In the genomic region with DNA sequence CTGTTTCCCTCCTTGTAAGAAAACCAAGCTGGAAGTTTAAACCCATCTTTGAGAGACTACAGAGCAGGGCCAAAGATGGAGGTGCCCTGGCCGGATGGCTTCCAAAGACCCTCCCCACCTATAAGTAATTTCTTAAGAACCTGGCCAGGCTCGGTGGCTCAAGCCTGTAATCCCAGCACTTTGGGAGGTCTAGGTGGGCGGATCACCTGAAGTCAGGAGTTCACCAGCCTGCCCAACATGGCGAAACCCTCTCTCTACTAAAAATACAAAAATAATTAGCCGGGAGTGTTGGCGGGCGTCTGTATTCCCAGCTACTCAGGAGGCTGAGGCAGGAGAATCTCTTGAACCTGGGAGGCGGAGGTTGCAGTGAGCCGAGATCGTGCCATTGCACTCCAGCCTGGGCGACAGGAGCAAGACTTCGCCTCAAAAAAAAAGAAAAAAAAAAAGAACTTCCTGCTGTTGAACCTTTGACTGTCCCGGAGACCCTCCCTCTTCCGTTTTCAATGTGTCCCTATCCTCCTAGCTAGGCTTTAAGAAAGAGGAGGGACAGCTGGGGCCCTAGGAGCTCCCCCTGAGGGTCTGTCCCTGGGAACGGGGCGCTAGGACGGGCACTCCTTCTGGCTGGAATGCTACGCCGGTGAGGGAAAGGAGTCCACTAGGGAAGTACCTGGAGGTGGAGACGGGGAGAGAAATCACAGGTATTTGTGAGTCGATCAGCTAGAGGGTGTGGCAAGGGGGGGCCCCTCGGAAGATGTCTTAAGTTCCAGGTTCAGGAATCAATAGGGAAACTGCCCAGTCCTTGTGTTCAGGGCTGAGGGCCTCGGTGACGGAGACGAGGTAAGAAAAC, we compare ENCODE assay signal across 8 cellular contexts. TPM values are rescaled to one million over a fixed set of nuclear protein-coding genes. Genes with fewer than 3 reads are reported as not detected.
DNase-seq lines count a peak whose midpoint lies in the region; ATAC-seq and TF ChIP-seq lines count a peak whose summit lies in the region.

No MANE protein-coding gene starts in this region.

- peak overlapping the region; percentile 88 for H3K4me3 Mint-ChIP-seq in activated naive CD8-positive, alpha-beta T cell treated with anti-CD3 and anti-CD28 coated beads for 36 hours

- TF ChIP-seq CTCF in BE2C (IDR thresholded peaks at IDR 0.05; ENCODE audit: low read depth, low read length) (no peak), sigmoid colon (IDR thresholded peaks at IDR 0.05) (peak in 1 of 4 experiments; percentile 26)

- WGBS in sigmoid colon, 2 donors, result 9 to 14% methylated on average over 25 of the region's 25 CpGs

- peak overlapping the region; percentile 77 to 90 (median 87) for H3K27ac ChIP-seq in sigmoid colon

- no peaks in the 10 kb centered on the region for H3K9me3 ChIP-seq in BE2C
- no peaks in the 10 kb centered on the region for H3K9me3 ChIP-seq in sigmoid colon

- TF ChIP-seq POLR2A in sigmoid colon (IDR thresholded peaks at IDR 0.05), result no peak

- no peak for TF ChIP-seq EP300 in sigmoid colon (IDR thresholded peaks at IDR 0.05)

- intact Hi-C loops in sigmoid colon (cut with DNase I), result loop anchor here (2.0 to 10.0 kb wide), 4 partner anchors 41 to 239 kb away; a partner anchor contains a TSS

- H3K9me3 Mint-ChIP-seq in activated naive CD8-positive, alpha-beta T cell treated with anti-CD3 and anti-CD28 coated beads for 36 hours, result no peaks in the 10 kb centered on the region

- H3K4me1 Mint-ChIP-seq in activated naive CD8-positive, alpha-beta T cell treated with anti-CD3 and anti-CD28 coated beads for 36 hours, result peaks cover 44% of the 10 kb centered on the region

- no peak for DNase-seq in BE2C
- DNase-seq in GM19238 (ENCODE audit: insufficient read length, low spot score), result peak; percentile 39
- DNase-seq in KG1 (lab: John Stamatoyannopoulos, UW), result peak; percentile 40
- DNase-seq in activated naive CD8-positive, alpha-beta T cell treated with anti-CD3 and anti-CD28 coated beads for 36 hours, result no peak
- peak; percentile 39 to 40 for DNase-seq in hippocampal formation (lab: John Stamatoyannopoulos, UW)
- no peak for DNase-seq in sigmoid colon
- no peak for DNase-seq in NCI-H2081 (lab: John Stamatoyannopoulos, UW)

- H3K4me3 ChIP-seq in BE2C (ENCODE audit: low read depth, low read length) (peak overlapping the region; percentile 81), sigmoid colon (peak overlapping the region; percentile 38 to 63 (median 56))

- no peaks in the 10 kb centered on the region for H3K27me3 Mint-ChIP-seq in activated naive CD8-positive, alpha-beta T cell treated with anti-CD3 and anti-CD28 coated beads for 36 hours

- no peak for ATAC-seq in HG03097 (IDR thresholded peaks at IDR 0.05; ENCODE audit: low FRiP score, unreplicated experiment)

- no peaks in the 10 kb centered on the region for H3K27me3 ChIP-seq in BE2C
- no peaks in the 10 kb centered on the region for H3K27me3 ChIP-seq in sigmoid colon

- peaks cover 28% of the 10 kb centered on the region for H3K36me3 Mint-ChIP-seq in activated naive CD8-positive, alpha-beta T cell treated with anti-CD3 and anti-CD28 coated beads for 36 hours

- H3K36me3 ChIP-seq in BE2C (no peaks in the 10 kb centered on the region), sigmoid colon (no peaks in the 10 kb centered on the region)

- H3K27ac Mint-ChIP-seq in activated naive CD8-positive, alpha-beta T cell treated with anti-CD3 and anti-CD28 coated beads for 36 hours, result peak overlapping the region; percentile 91

- H3K4me1 ChIP-seq in BE2C (no peaks in the 10 kb centered on the region), sigmoid colon (peaks cover 0 to 13% (median 11%) of the 10 kb centered on the region in 4 donors)

RNA-seq across cellular contexts. Expression of a gene that starts 4.8 kb away (rescaled TPM):
- polyA plus RNA-seq in BE2C (2012; ENCODE audit: insufficient read depth, insufficient read length, low read depth), result not detected
- 10 to 100 TPM; 67.7 to 69.4 TPM for total RNA-seq in activated naive CD8-positive, alpha-beta T cell treated with anti-CD3 and anti-CD28 coated beads for 36 hours
- total RNA-seq in sigmoid colon, result under 1 TPM in 2 of 4 donors, not detected in 2; 0.81 to 0.82 TPM
- 10 to 100 TPM in 1 of 3 donors, 1 to 10 TPM in 1, not detected in 1; 1.8 to 15.9 TPM for polyA plus RNA-seq in sigmoid colon

RNA-seq across cellular contexts. Expression of a gene that starts 11.9 kb away (rescaled TPM):
- not detected for polyA plus RNA-seq in BE2C (2012; ENCODE audit: insufficient read depth, insufficient read length, low read depth)
- total RNA-seq in activated naive CD8-positive, alpha-beta T cell treated with anti-CD3 and anti-CD28 coated beads for 36 hours, result over 10,000 TPM in 1 of 2 experiments, 1,000 to 10,000 TPM in 1; 8,498 to 10,099 TPM
- total RNA-seq in sigmoid colon, result over 10,000 TPM in 2 of 4 donors, 1,000 to 10,000 TPM in 2; 2,523 to 26,387 (median 8,883) TPM
- polyA plus RNA-seq in sigmoid colon, result 100 to 1,000 TPM in 1 of 3 donors, not detected in 2; 480 TPM

RNA-seq across cellular contexts. Expression of a gene that starts 12.1 kb away (rescaled TPM):
- polyA plus RNA-seq in BE2C (2012; ENCODE audit: insufficient read depth, insufficient read length, low read depth), result 30.6 TPM
- 1 to 10 TPM; 8.2 to 9.4 TPM for total RNA-seq in activated naive CD8-positive, alpha-beta T cell treated with anti-CD3 and anti-CD28 coated beads for 36 hours
- 100 to 1,000 TPM in 1 of 4 donors, 10 to 100 TPM in 3; 70.6 to 112 (median 83.1) TPM for total RNA-seq in sigmoid colon
- polyA plus RNA-seq in sigmoid colon, result 10 to 100 TPM; 21.3 to 28.8 (median 24.2) TPM

RNA-seq across cellular contexts. Expression of a gene that starts 19.0 kb away (rescaled TPM):
- 1.0 TPM for polyA plus RNA-seq in BE2C (2012; ENCODE audit: insufficient read depth, insufficient read length, low read depth)
- 10 to 100 TPM; 17.2 to 18.7 TPM for total RNA-seq in activated naive CD8-positive, alpha-beta T cell treated with anti-CD3 and anti-CD28 coated beads for 36 hours
- total RNA-seq in sigmoid colon, result 1 to 10 TPM in 3 of 4 donors, under 1 TPM in 1; 0.99 to 3.3 (median 1.4) TPM
- 1 to 10 TPM in 2 of 3 donors, under 1 TPM in 1; 0.60 to 9.0 (median 1.6) TPM for polyA plus RNA-seq in sigmoid colon

RNA-seq across cellular contexts. Expression of a gene that starts 27.7 kb away (rescaled TPM):
- not detected for polyA plus RNA-seq in BE2C (2012; ENCODE audit: insufficient read depth, insufficient read length, low read depth)
- 10 to 100 TPM; 11.4 to 11.5 TPM for total RNA-seq in activated naive CD8-positive, alpha-beta T cell treated with anti-CD3 and anti-CD28 coated beads for 36 hours
- 1 to 10 TPM in 2 of 4 donors, under 1 TPM in 2; 0.36 to 8.0 (median 1.1) TPM for total RNA-seq in sigmoid colon
- polyA plus RNA-seq in sigmoid colon, result 10 to 100 TPM in 1 of 3 donors, 1 to 10 TPM in 2; 1.2 to 42.1 (median 1.4) TPM

Comparison
In these comparisons a context has a peak if more than half of its experiments do, and no peak if none do; other contexts are left out.
1. DNase-seq: peak in GM19238 (single experiment), KG1 (single experiment) and hippocampal formation (2 of 2); none in BE2C (single experiment), activated naive CD8-positive, alpha-beta T cell treated with anti-CD3 and anti-CD28 coated beads for 36 hours (single experiment), sigmoid colon (single experiment) and NCI-H2081 (0 of 2).
2. RNA of a gene that starts 4.8 kb away (total RNA-seq): 67.7 to 69.4 TPM in activated naive CD8-positive, alpha-beta T cell treated with anti-CD3 and anti-CD28 coated beads for 36 hours; 0.81 to 0.82 TPM in sigmoid colon; every median in the first group is over 10 times any median in the second.
3. RNA of a gene that starts 12.1 kb away (total RNA-seq): 70.6 to 112 TPM in sigmoid colon; 8.2 to 9.4 TPM in activated naive CD8-positive, alpha-beta T cell treated with anti-CD3 and anti-CD28 coated beads for 36 hours; every median in the first group is over 4 times any median in the second.